9 cellular contexts compared by ENCODE assay signal in the genomic region with DNA sequence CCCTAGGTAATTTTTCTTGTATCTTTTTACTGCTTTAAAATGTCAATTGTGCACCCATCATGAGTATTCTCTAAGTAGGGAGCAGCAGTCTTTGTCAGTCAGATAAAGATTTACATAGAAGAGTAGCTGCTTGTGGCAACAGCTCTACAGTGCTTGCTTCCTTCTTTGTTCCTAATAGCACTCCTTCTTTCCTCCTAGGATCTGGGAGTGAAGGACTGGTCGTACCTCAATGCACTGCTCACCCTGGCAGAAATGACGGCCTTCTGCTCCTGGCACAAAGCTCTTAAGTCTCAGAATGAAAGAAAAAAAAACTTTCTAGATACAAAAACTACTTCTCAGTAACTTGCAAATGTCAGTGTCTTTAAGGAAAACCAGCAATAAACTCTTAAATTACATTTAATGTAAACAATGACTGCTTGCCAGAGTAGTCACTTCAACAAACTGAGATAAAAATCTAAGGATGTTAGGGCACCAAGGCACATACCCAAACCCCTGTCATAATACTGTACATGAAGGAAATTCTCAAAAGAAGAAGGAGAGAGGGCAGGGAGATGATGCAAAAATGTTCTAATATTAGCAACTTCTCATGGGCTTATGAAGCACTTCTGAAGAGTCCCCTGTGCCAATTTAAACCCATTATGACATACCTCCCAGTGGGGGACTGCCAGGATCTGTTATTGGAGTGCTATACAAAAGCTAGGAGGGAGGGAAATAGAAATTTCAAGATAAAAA. TPM values are rescaled to one million over a fixed set of nuclear protein-coding genes. Genes with fewer than 3 reads are reported as not detected.
DNase-seq lines count a peak whose midpoint lies in the region; ATAC-seq, FAIRE-seq and TF ChIP-seq lines count a peak whose summit lies in the region.
"Had no signal": no experiment of that assay in that cellular context is flagged by ENCODE, and none has a peak within 500 bp of the region (broad histone marks: within the 10 kb centered on the region; RNA-seq: fewer than 3 reads in every experiment).

No MANE protein-coding gene starts in this region.

- TF ChIP-seq POLR2A in IMR-90 (IDR thresholded peaks at IDR 0.05; ENCODE audit: low read depth, low read length) (no peak), GM12891 (IDR thresholded peaks at IDR 0.05; ENCODE audit: low read depth, low read length) (no peak)

- POLR2A ChIA-PET in IMR-90 (lab: Charles Lee; ENCODE audit: unreplicated experiment) (interaction anchor here (0.6 kb wide), 2 partner anchors 30 to 705 kb away, joined by 3 read pairs; no protein-coding TSS in a partner anchor), WTC11 (lab: Charles Lee) (no interaction called here)

- H3K4me1 Mint-ChIP-seq in WTC11 (peaks cover 7% of the 10 kb centered on the region), endothelial cell (ENCODE audit: unreplicated experiment) (no peaks in the 10 kb centered on the region)

- H2AK5ac ChIP-seq in IMR-90 (ENCODE audit: low read depth, low read length) = 0 out of 2 replicates have a peak overlapping the region, but pooled peaks have one; percentile 18

- H2BK20ac ChIP-seq in IMR-90 (ENCODE audit: low read depth, low read length) = no peak overlapping the region

- no peak for TF ChIP-seq RAD21 in IMR-90 (IDR thresholded peaks at IDR 0.05; ENCODE audit: low read length)

- peaks cover 7% of the 10 kb centered on the region for H3K36me3 ChIP-seq in IMR-90 (ENCODE audit: control insufficient read depth, insufficient read depth, low read length)

- ATAC-seq in IMR-90 (ENCODE audit: low read depth) (peak; percentile 78), WTC11 (peak; percentile 50; the same call in 1 of the 2 replicates), HG02642 (IDR thresholded peaks at IDR 0.05; ENCODE audit: poor library complexity, unreplicated experiment) (no peak)

- H3K27me3 Mint-ChIP-seq in WTC11 (ENCODE audit: low read depth) (no peaks in the 10 kb centered on the region), endothelial cell (ENCODE audit: unreplicated experiment) (no peaks in the 10 kb centered on the region)
- H3K27me3 Mint-ChIP-seq: activated naive CD4-positive, alpha-beta T cell treated with anti-CD3 and anti-CD28 coated beads, Interleukin-2, amount 50 U/mL, for 24 hours had no signal

- WGBS in IMR-90 (ENCODE audit: extremely low coverage in 2 of 2, insufficient read length in 1 of 2), 2 experiments = no CpG with 5 or more reads among the region's 2 CpGs

- no peak overlapping the region for H3K9ac ChIP-seq in IMR-90 (ENCODE audit: low read depth, low read length)

- no peak overlapping the region for H3K4me3 Mint-ChIP-seq in WTC11
- H3K4me3 Mint-ChIP-seq in endothelial cell (ENCODE audit: unreplicated experiment) = no peak overlapping the region
- H3K4me3 Mint-ChIP-seq: activated naive CD4-positive, alpha-beta T cell treated with anti-CD3 and anti-CD28 coated beads, Interleukin-2, amount 50 U/mL, for 24 hours had no signal

- peaks cover 3% of the 10 kb centered on the region; the same call in 1 of the 2 replicates for H3K9me1 ChIP-seq in IMR-90 (ENCODE audit: insufficient read depth, low read length)

- CTCF ChIA-PET in IMR-90 (lab: Yijun Ruan, JAX) (interaction anchor here (1.5 kb wide), 1 partner anchor 18 kb away, joined by 3 read pairs; no protein-coding TSS in a partner anchor), WTC11 (lab: Charles Lee) (interaction anchor here (2.4 kb wide), 1 partner anchor 22 kb away, joined by 8 read pairs; no protein-coding TSS in a partner anchor)

- H3K27ac ChIP-seq in IMR-90 (ENCODE audit: insufficient read depth, low read length) = peak overlapping the region; percentile 55

- DNase-seq in AG08395 (ENCODE audit: low spot score) (peak; percentile 46), IMR-90 (peak; percentile 67), WTC11 (ENCODE audit: low spot score) (no peak), kidney tubule cell (ENCODE audit: low spot score) (peak; percentile 25), GM12891 (ENCODE audit: insufficient read length, low spot score) (no peak), endothelial cell (ENCODE audit: low spot score) (no peak), dermis blood vessel endothelial cell (no peak)

- H3K27ac Mint-ChIP-seq in WTC11 (no peak overlapping the region; the same call in 1 of the 2 replicates), endothelial cell (ENCODE audit: unreplicated experiment) (no peak overlapping the region)
- H3K27ac Mint-ChIP-seq: activated naive CD4-positive, alpha-beta T cell treated with anti-CD3 and anti-CD28 coated beads, Interleukin-2, amount 50 U/mL, for 24 hours had no signal

- H3K4ac ChIP-seq in IMR-90 (ENCODE audit: low read depth, low read length) = peak overlapping the region; percentile 46; the same call in 1 of the 2 replicates

- no peak overlapping the region for H2AFZ ChIP-seq in IMR-90 (replicated peaks; ENCODE audit: low read length, poor library complexity)

- H3K9me3 Mint-ChIP-seq in WTC11 (no peaks in the 10 kb centered on the region), endothelial cell (ENCODE audit: unreplicated experiment) (no peaks in the 10 kb centered on the region)
- H3K9me3 Mint-ChIP-seq: activated naive CD4-positive, alpha-beta T cell treated with anti-CD3 and anti-CD28 coated beads, Interleukin-2, amount 50 U/mL, for 24 hours had no signal

- H2BK15ac ChIP-seq in IMR-90 (ENCODE audit: low read depth, low read length) = peak overlapping the region; percentile 39; the same call in 1 of the 3 replicates

- intact Hi-C loops in IMR-90 (cut with micrococcal nuclease) = no loop called here

- in situ Hi-C loops in IMR-90 (cut with MboI; ENCODE audit: low sequenced_read_pairs) = no loop called here

- H3K36me3 Mint-ChIP-seq in WTC11 (no peaks in the 10 kb centered on the region), endothelial cell (ENCODE audit: low read depth, unreplicated experiment) (no peaks in the 10 kb centered on the region)

- peak overlapping the region; percentile 74 for H3K14ac ChIP-seq in IMR-90 (replicated peaks; ENCODE audit: low read depth, low read length)

- no peak overlapping the region for H4K91ac ChIP-seq in IMR-90 (ENCODE audit: insufficient read depth, low read depth, low read length)

- peak overlapping the region; percentile 46 for H2BK5ac ChIP-seq in IMR-90 (ENCODE audit: low read depth, low read length, poor library complexity, severe bottlenecking)

- no peaks in the 10 kb centered on the region for H3K27me3 ChIP-seq in IMR-90 (ENCODE audit: control insufficient read depth, insufficient read depth, low read length)

- H3K4me1 ChIP-seq in IMR-90 (ENCODE audit: control insufficient read depth, insufficient read depth, low read length) = peaks cover 13% of the 10 kb centered on the region

- H2AK9ac ChIP-seq in IMR-90 (replicated peaks; ENCODE audit: low read depth, low read length, poor library complexity) = no peak overlapping the region

- H3K56ac ChIP-seq in IMR-90 (ENCODE audit: extremely low read depth, insufficient read depth, low read length) = no peak overlapping the region; the same call in 1 of the 2 replicates

- peak overlapping the region; percentile 67 for H3K23ac ChIP-seq in IMR-90 (ENCODE audit: low read depth, low read length)

- TF ChIP-seq CTCF in IMR-90 (conservative IDR thresholded peaks at IDR 0.05; ENCODE audit: low read depth, low read length) = no peak
- TF ChIP-seq CTCF in WTC11 (IDR thresholded peaks at IDR 0.05) = no peak
- no peak for TF ChIP-seq CTCF in endothelial cell (IDR thresholded peaks at IDR 0.05; ENCODE audit: unreplicated experiment)

- no peaks in the 10 kb centered on the region for H3K9me3 ChIP-seq in IMR-90 (ENCODE audit: control insufficient read depth, insufficient read depth, low read length)

- 0 out of 2 replicates have a peak overlapping the region, but pooled peaks have one; percentile 59 for H2BK120ac ChIP-seq in IMR-90 (ENCODE audit: low read depth, low read length)

- peak overlapping the region; percentile 68 for H3K4me2 ChIP-seq in IMR-90 (ENCODE audit: low read depth, low read length)

- dilution Hi-C loops in IMR-90 (cut with HindIII; ENCODE audit: low sequenced_read_pairs, unreplicated experiment) = no loop called here

- BruUV-seq in IMR-90 (replicated peaks; lab: Mats Ljungman, UMichigan) = no TSS peak

- peak overlapping the region in 1 of 2 experiments; percentile 44; a peak in 2 of 4 replicates for H4K8ac ChIP-seq in IMR-90 (ENCODE audit: low read depth in 2 of 2, low read length in 2 of 2)

- no peak overlapping the region for H3K4me3 ChIP-seq in IMR-90 (ENCODE audit: insufficient read depth, low read depth, low read length)

- peaks cover 14 to 63% of the 10 kb centered on the region in 2 experiments for H3K79me1 ChIP-seq in IMR-90 (ENCODE audit: low read depth in 1 of 2, low read length in 2 of 2)

- peaks cover 31% of the 10 kb centered on the region; the same call in 1 of the 2 replicates for H4K20me1 ChIP-seq in IMR-90 (ENCODE audit: insufficient read depth, low read length)

- H3K18ac ChIP-seq in IMR-90 (ENCODE audit: low read depth, low read length) = peak overlapping the region; percentile 17; the same call in 1 of the 2 replicates

- H4K5ac ChIP-seq in IMR-90 (ENCODE audit: low read depth, low read length) = no peak overlapping the region

- FAIRE-seq in GM12891 (lab: Jason Lieb, UNC) = no peak

TF ChIP-seq in IMR-90, 13 proteins besides CTCF, POLR2A, EP300 and RAD21:
- peak; percentile 85 for TF ChIP-seq CEBPB (IDR thresholded peaks at IDR 0.05; ENCODE audit: low read depth, low read length)
- TF ChIP-seq RCOR1 (IDR thresholded peaks at IDR 0.05; ENCODE audit: insufficient replicate concordance, low read length) = no peak

TF ChIP-seq in WTC11, 78 proteins besides CTCF, POLR2A, EP300 and RAD21 (continues in another document):
- no peak for TF ChIP-seq RELA (CRISPR knock-in tag; IDR thresholded peaks at IDR 0.05; ENCODE audit: borderline replicate concordance)

TF ChIP-seq in GM12891, 5 proteins besides CTCF, POLR2A, EP300 and RAD21:
- no peak for TF ChIP-seq PAX5 (IDR thresholded peaks at IDR 0.05; ENCODE audit: insufficient read depth, low read length, severe bottlenecking)
- no peak for TF ChIP-seq POU2F2 (IDR thresholded peaks at IDR 0.05; ENCODE audit: low read depth, low read length)
- TF ChIP-seq TAF1 (IDR thresholded peaks at IDR 0.05; ENCODE audit: low read depth, low read length) = no peak

RNA-seq across cellular contexts. Expression of a gene that starts 34.0 kb away (rescaled TPM):
- total RNA-seq in IMR-90 (2012; rRNA removed) = 3.6 and 3.9 TPM in 2 replicates
- polyA plus RNA-seq in IMR-90 (2012; rRNA removed) = 13.1 and 14.4 TPM in 2 replicates
- 5.7 and 7.9 TPM in 2 replicates for polyA plus RNA-seq in IMR-90 (2012; cell fraction: cytosol; rRNA removed)
- 15.2 and 22.9 TPM in 2 replicates for polyA plus RNA-seq in IMR-90 (2012; cell fraction: nucleus; rRNA removed; ENCODE audit: low replicate concordance)
- 8.0 to 10.1 TPM (median 8.2 TPM) in 3 replicates for total RNA-seq in WTC11 (2021)
- polyA plus RNA-seq in GM12891 (2012; ENCODE audit: low read depth, missing spikeins) = 9.5 TPM
- total RNA-seq in endothelial cell (ENCODE audit: unreplicated experiment) = 22.0 TPM
- 6.8 and 7.8 TPM in 2 replicates for total RNA-seq in dermis blood vessel endothelial cell

Comparison
In these comparisons a context has a peak if more than half of its experiments do, and no peak if none do; other contexts are left out.
1. DNase-seq: peak in AG08395 (single experiment), IMR-90 (single experiment) and kidney tubule cell (single experiment); none in WTC11 (single experiment), GM12891 (single experiment), endothelial cell (single experiment) and dermis blood vessel endothelial cell (single experiment).